ENCODE assay signal across 1 cellular context in genomic region chr3:56595956-56596355, GRCh38.
TF ChIP-seq lines count a peak whose summit lies in the region.

No MANE protein-coding gene starts in this region.

TF ChIP-seq in IMR-90, 13 proteins besides CTCF, POLR2A, EP300 and RAD21:
- no peak for TF ChIP-seq USF2 (IDR thresholded peaks at IDR 0.05; ENCODE audit: low read depth, low read length)
- TF ChIP-seq FOS (IDR thresholded peaks at IDR 0.05; ENCODE audit: low read depth, low read length) = no peak
- TF ChIP-seq BHLHE40 (IDR thresholded peaks at IDR 0.05; ENCODE audit: low read depth, low read length) = no peak
- no peak for TF ChIP-seq RFX5 (IDR thresholded peaks at IDR 0.05; ENCODE audit: low read depth, low read length)
- TF ChIP-seq MAZ (IDR thresholded peaks at IDR 0.05; ENCODE audit: borderline replicate concordance, low read depth, low read length) = no peak
- no peak for TF ChIP-seq MXI1 (IDR thresholded peaks at IDR 0.05; ENCODE audit: borderline replicate concordance, low read depth, low read length)
- no peak for TF ChIP-seq CHD1 (IDR thresholded peaks at IDR 0.05; ENCODE audit: low read depth, low read length)
- TF ChIP-seq NFE2L2 (IDR thresholded peaks at IDR 0.05; ENCODE audit: low read depth, low read length) = no peak
- no peak for TF ChIP-seq ELK1 (IDR thresholded peaks at IDR 0.05; ENCODE audit: borderline replicate concordance, low read depth, low read length)
- TF ChIP-seq SMC3 (IDR thresholded peaks at IDR 0.05; ENCODE audit: low read depth, low read length) = no peak
- TF ChIP-seq MAFK (IDR thresholded peaks at IDR 0.05; ENCODE audit: low read depth, low read length) = no peak
- TF ChIP-seq RCOR1 (IDR thresholded peaks at IDR 0.05; ENCODE audit: insufficient replicate concordance, low read length) = no peak
- TF ChIP-seq CEBPB (IDR thresholded peaks at IDR 0.05; ENCODE audit: low read depth, low read length) = no peak
TF ChIP-seq in IMR-90: peak in this region for 0.
